Comparison of ENCODE assay signal across 16 cellular contexts in genomic region chr2:3424171-3424795, GRCh38. TPM values are rescaled to one million over a fixed set of nuclear protein-coding genes. Genes with fewer than 3 reads are reported as not detected.
DNase-seq lines count a peak whose midpoint lies in the region; ATAC-seq and TF ChIP-seq lines count a peak whose summit lies in the region.
"Had no signal": no experiment of that assay in that cellular context is flagged by ENCODE, and none has a peak within 500 bp of the region (broad histone marks: within the 10 kb centered on the region; RNA-seq: fewer than 3 reads in every experiment).

No MANE protein-coding gene starts in this region.

- H3K4me1 Mint-ChIP-seq in activated T-helper 17 cell treated with anti-CD3 and anti-CD28 coated beads, Interleukin-2, amount 50 U/mL, for 72 hours: peaks cover 5% of the 10 kb centered on the region

- no peaks in the 10 kb centered on the region for H3K4me1 ChIP-seq in lower lobe of right lung
- H3K4me1 ChIP-seq: HAP-1 had no signal

- H3K4me3 ChIP-seq in lower lobe of right lung: no peak overlapping the region
- H3K4me3 ChIP-seq: gastroesophageal sphincter, HAP-1, SJCRH30, stomach, tibial nerve had no signal

- H3K9me3 Mint-ChIP-seq in activated T-helper 17 cell treated with anti-CD3 and anti-CD28 coated beads, Interleukin-2, amount 50 U/mL, for 72 hours: no peaks in the 10 kb centered on the region
- H3K9me3 Mint-ChIP-seq: activated CD4-positive, alpha-beta T cell treated with anti-CD3 and anti-CD28 coated beads, Interleukin-2, amount 10 ng/mL, durations not matched to agents 24 days and 14 days; activated T-helper 2 cell treated with anti-CD3 and anti-CD28 coated beads, Interferon-gamma antibody, Interleukin-2, Interleukin-4, amounts not matched to agents 10 μg/mL and 5 μg/mL and 100 μg/mL, durations not matched to agents 14 hours and 24 hours and 36 hours had no signal

- H3K36me3 Mint-ChIP-seq in activated T-helper 17 cell treated with anti-CD3 and anti-CD28 coated beads, Interleukin-2, amount 50 U/mL, for 72 hours (ENCODE audit: low read depth): peaks cover 79% of the 10 kb centered on the region

- DNase-seq in lower lobe of right lung (no peak), GOT3 (lab: John Stamatoyannopoulos, UW) (no peak), DMS 273 treated with DMSO at 0.1 percent for 48 hours (lab: John Stamatoyannopoulos, UW) (no peak)
- DNase-seq: occipital lobe had no signal

- peak; percentile 8 for ATAC-seq in HG03175 (IDR thresholded peaks at IDR 0.05; ENCODE audit: unreplicated experiment)
- no peak for ATAC-seq in activated T-helper 17 cell treated with anti-CD3 and anti-CD28 coated beads, Interleukin-2, amount 50 U/mL, for 72 hours (replicated peaks)
- ATAC-seq in lower lobe of right lung: no peak
- ATAC-seq in HG03460 (IDR thresholded peaks at IDR 0.05; ENCODE audit: unreplicated experiment): no peak
- no peak for ATAC-seq in HG02798 (IDR thresholded peaks at IDR 0.05; ENCODE audit: poor library complexity, unreplicated experiment)

- no peak overlapping the region for H3K27ac ChIP-seq in 22Rv1
- no peak overlapping the region for H3K27ac ChIP-seq in lower lobe of right lung
- H3K27ac ChIP-seq: gastroesophageal sphincter, SJCRH30, stomach had no signal

- peak overlapping the region; percentile 28 for H3K27ac Mint-ChIP-seq in activated T-helper 17 cell treated with anti-CD3 and anti-CD28 coated beads, Interleukin-2, amount 50 U/mL, for 72 hours
- H3K27ac Mint-ChIP-seq: activated CD4-positive, alpha-beta T cell treated with anti-CD3 and anti-CD28 coated beads, Interleukin-2, amount 10 ng/mL, durations not matched to agents 24 days and 14 days had no signal

- H3K27me3 ChIP-seq in lower lobe of right lung (ENCODE audit: low read depth): no peaks in the 10 kb centered on the region
- H3K27me3 ChIP-seq: gastroesophageal sphincter, SJCRH30, stomach, tibial nerve had no signal

- H3K36me3 ChIP-seq in lower lobe of right lung: peaks cover 90% of the 10 kb centered on the region

- H3K27me3 Mint-ChIP-seq in activated T-helper 17 cell treated with anti-CD3 and anti-CD28 coated beads, Interleukin-2, amount 50 U/mL, for 72 hours: no peaks in the 10 kb centered on the region
- H3K27me3 Mint-ChIP-seq: activated CD4-positive, alpha-beta T cell treated with anti-CD3 and anti-CD28 coated beads, Interleukin-2, amount 10 ng/mL, durations not matched to agents 24 days and 14 days had no signal

- intact Hi-C loops in lower lobe of right lung (cut with DNase I): no loop called here

- TF ChIP-seq CTCF in 22Rv1 (IDR thresholded peaks at IDR 0.05): peak; percentile 76
- peak; percentile 7 for TF ChIP-seq CTCF in lower lobe of right lung (IDR thresholded peaks at IDR 0.05)

- H3K4me3 Mint-ChIP-seq in activated T-helper 17 cell treated with anti-CD3 and anti-CD28 coated beads, Interleukin-2, amount 50 U/mL, for 72 hours: no peak overlapping the region
- H3K4me3 Mint-ChIP-seq: activated CD4-positive, alpha-beta T cell treated with anti-CD3 and anti-CD28 coated beads, Interleukin-2, amount 10 ng/mL, durations not matched to agents 24 days and 14 days had no signal

- H3K9me3 ChIP-seq in lower lobe of right lung: no peaks in the 10 kb centered on the region
- H3K9me3 ChIP-seq: gastroesophageal sphincter, HAP-1, SJCRH30, stomach, tibial nerve had no signal

RNA-seq across cellular contexts. Expression of gene TRAPPC12, which starts 44.8 kb away (rescaled TPM):
- 10 to 100 TPM; 67.2 to 70.6 TPM for total RNA-seq in activated T-helper 17 cell treated with anti-CD3 and anti-CD28 coated beads, Interleukin-2, amount 50 U/mL, for 72 hours
- total RNA-seq in lower lobe of right lung: 93.8 TPM

RNA-seq across cellular contexts. Expression of gene EIPR1, which starts 46.7 kb away (rescaled TPM):
- 10 to 100 TPM; 26.1 to 45.7 TPM for total RNA-seq in activated T-helper 17 cell treated with anti-CD3 and anti-CD28 coated beads, Interleukin-2, amount 50 U/mL, for 72 hours
- total RNA-seq in lower lobe of right lung: 14.9 TPM
